In the genomic region with DNA sequence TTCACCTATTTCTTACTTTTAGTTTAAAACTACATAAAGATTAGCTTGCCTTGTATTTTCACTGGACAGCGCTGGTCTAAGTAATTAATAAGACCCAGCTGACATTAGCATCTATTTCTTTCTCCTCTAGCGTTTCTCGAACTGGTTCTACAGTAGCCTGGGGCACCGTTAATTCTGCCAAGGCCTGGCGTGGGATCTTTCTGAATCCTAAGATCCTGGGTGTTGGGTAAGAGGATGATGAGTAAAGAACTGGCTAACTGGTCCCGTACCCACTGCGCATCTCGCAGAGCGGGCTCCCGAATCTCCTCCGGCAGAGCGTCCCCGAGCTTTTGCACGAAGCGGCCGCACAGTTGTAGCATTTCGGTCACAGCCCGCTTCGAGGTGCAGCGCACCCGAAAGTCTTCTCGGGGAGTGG, we compare ENCODE assay signal across 1 cellular context.
TF ChIP-seq lines count a peak whose summit lies in the region.

No MANE protein-coding gene starts in this region.

TF ChIP-seq in GM12878, 131 proteins besides CTCF, POLR2A, EP300 and RAD21:
- peak; percentile 73 for TF ChIP-seq KLF5 (IDR thresholded peaks at IDR 0.05; ENCODE audit: partially characterized antibody)
- no peak for TF ChIP-seq HCFC1 (IDR thresholded peaks at IDR 0.05; ENCODE audit: low read length)
